ENCODE assay signal across 11 cellular contexts in genomic region chr11:43316451-43316850, GRCh38. TPM values are rescaled to one million over a fixed set of nuclear protein-coding genes. Genes with fewer than 3 reads are reported as not detected.
DNase-seq lines count a peak whose midpoint lies in the region; ATAC-seq and FAIRE-seq lines count a peak whose summit lies in the region.
"Had no signal": no experiment of that assay in that cellular context is flagged by ENCODE, and none has a peak within 500 bp of the region (broad histone marks: within the 10 kb centered on the region; RNA-seq: fewer than 3 reads in every experiment).

No MANE protein-coding gene starts in this region.

- no peaks in the 10 kb centered on the region for H3K9me3 Mint-ChIP-seq in activated T-helper 17 cell treated with anti-CD3 and anti-CD28 coated beads, Interleukin-2, amount 50 U/mL, for 72 hours
- H3K9me3 Mint-ChIP-seq in naive thymus-derived CD8-positive, alpha-beta T cell, result no peaks in the 10 kb centered on the region

- POLR2A ChIA-PET in naive thymus-derived CD8-positive, alpha-beta T cell (lab: Charles Lee), result no interaction called here

- no peaks in the 10 kb centered on the region for H3K27me3 Mint-ChIP-seq in activated T-helper 17 cell treated with anti-CD3 and anti-CD28 coated beads, Interleukin-2, amount 50 U/mL, for 72 hours
- H3K27me3 Mint-ChIP-seq in naive thymus-derived CD8-positive, alpha-beta T cell, result no peaks in the 10 kb centered on the region

- FAIRE-seq in HTR-8/SVneo (lab: Jason Lieb, UNC), result no peak
- FAIRE-seq: colon had no signal

- peak; percentile 20 for ATAC-seq in activated T-helper 17 cell treated with anti-CD3 and anti-CD28 coated beads, Interleukin-2, amount 50 U/mL, for 72 hours (replicated peaks)
- ATAC-seq in naive thymus-derived CD8-positive, alpha-beta T cell, result no peak
- no peak for ATAC-seq in HG03432 (IDR thresholded peaks at IDR 0.05; ENCODE audit: unreplicated experiment)
- no peak for ATAC-seq in GM19395 (IDR thresholded peaks at IDR 0.05; ENCODE audit: unreplicated experiment)

- H3K36me3 Mint-ChIP-seq in activated T-helper 17 cell treated with anti-CD3 and anti-CD28 coated beads, Interleukin-2, amount 50 U/mL, for 72 hours (ENCODE audit: low read depth), result peaks cover 88% of the 10 kb centered on the region
- peaks cover 0 to 41% (median 3%) of the 10 kb centered on the region in 3 donors for H3K36me3 Mint-ChIP-seq in naive thymus-derived CD8-positive, alpha-beta T cell

- H3K4me3 Mint-ChIP-seq in activated T-helper 17 cell treated with anti-CD3 and anti-CD28 coated beads, Interleukin-2, amount 50 U/mL, for 72 hours, result peak overlapping the region; percentile 34
- peak overlapping the region in 6 of 10 donors; percentile 5 to 56 (median 28) for H3K4me3 Mint-ChIP-seq in naive thymus-derived CD8-positive, alpha-beta T cell

- H3K4me1 Mint-ChIP-seq in activated T-helper 17 cell treated with anti-CD3 and anti-CD28 coated beads, Interleukin-2, amount 50 U/mL, for 72 hours, result peaks cover 33% of the 10 kb centered on the region
- H3K4me1 Mint-ChIP-seq in naive thymus-derived CD8-positive, alpha-beta T cell, result peaks cover 22 to 60% (median 54%) of the 10 kb centered on the region in 4 donors

- peak overlapping the region; percentile 61 for H3K27ac Mint-ChIP-seq in activated T-helper 17 cell treated with anti-CD3 and anti-CD28 coated beads, Interleukin-2, amount 50 U/mL, for 72 hours
- H3K27ac Mint-ChIP-seq in naive thymus-derived CD8-positive, alpha-beta T cell, result peak overlapping the region; percentile 38 to 91 (median 74)

- DNase-seq in EL (peak; percentile 35), HTR-8/SVneo (ENCODE audit: insufficient read length, low spot score) (peak; percentile 4), hepatic stellate cell (ENCODE audit: low spot score) (no peak), hippocampal formation (lab: John Stamatoyannopoulos, UW) (no peak)
- DNase-seq in naive thymus-derived CD8-positive, alpha-beta T cell, result peak in 3 of 10 donors; percentile 4 to 15 (median 7)
- DNase-seq: activated CD4-positive, CD25-positive, alpha-beta regulatory T cell; GDM1 had no signal

RNA-seq across cellular contexts. Expression of gene API5, which starts 4.7 kb away (rescaled TPM):
- total RNA-seq in activated T-helper 17 cell treated with anti-CD3 and anti-CD28 coated beads, Interleukin-2, amount 50 U/mL, for 72 hours, result 100 to 1,000 TPM in 1 of 2 donors, 10 to 100 TPM in 1; 95.2 to 157 TPM
- 100 to 1,000 TPM; 101 TPM for total RNA-seq in naive thymus-derived CD8-positive, alpha-beta T cell
- polyA plus RNA-seq in naive thymus-derived CD8-positive, alpha-beta T cell, result 100 to 1,000 TPM; 139 to 146 (median 143) TPM

RNA-seq across cellular contexts. Expression of gene TTC17, which starts 42.3 kb away (rescaled TPM):
- total RNA-seq in activated T-helper 17 cell treated with anti-CD3 and anti-CD28 coated beads, Interleukin-2, amount 50 U/mL, for 72 hours, result 10 to 100 TPM; 58.3 to 77.4 TPM
- 100 to 1,000 TPM; 113 to 119 TPM for total RNA-seq in naive thymus-derived CD8-positive, alpha-beta T cell
- 10 to 100 TPM; 43.7 to 54.6 (median 48.4) TPM for polyA plus RNA-seq in naive thymus-derived CD8-positive, alpha-beta T cell

Comparison
In these comparisons a context has a peak if more than half of its experiments do, and no peak if none do; other contexts are left out.
1. DNase-seq: peak in EL (single experiment) and HTR-8/SVneo (single experiment); none in hepatic stellate cell (single experiment) and hippocampal formation (0 of 2).